19 cellular contexts compared by ENCODE assay signal in the genomic region with DNA sequence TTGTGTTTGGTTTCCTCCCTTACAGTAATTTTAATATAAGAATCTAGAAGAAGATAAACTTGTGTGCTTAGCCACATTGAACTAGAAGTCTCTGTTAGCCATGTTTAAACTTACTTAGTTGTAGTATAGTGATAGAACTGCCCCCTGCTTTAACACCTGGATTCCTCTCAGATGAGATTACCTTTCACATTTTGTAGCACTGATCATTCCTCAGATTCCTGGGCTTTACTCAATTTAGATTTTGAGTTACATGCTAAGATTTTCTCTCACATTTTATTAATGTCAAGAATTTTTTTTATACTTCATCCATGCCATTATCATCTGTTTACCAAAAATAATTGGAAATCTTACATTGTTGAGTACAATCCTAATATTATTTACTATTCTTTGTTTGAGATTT.
DNase-seq lines count a peak whose midpoint lies in the region; ATAC-seq and TF ChIP-seq lines count a peak whose summit lies in the region.
"Had no signal": no experiment of that assay in that cellular context is flagged by ENCODE, and none has a peak within 500 bp of the region (broad histone marks: within the 10 kb centered on the region; RNA-seq: fewer than 3 reads in every experiment).

No MANE protein-coding gene starts in this region.

- peaks cover 21% of the 10 kb centered on the region for H3K79me2 ChIP-seq in GM23338 (replicated peaks; ENCODE audit: insufficient read depth)

- peaks cover 42% of the 10 kb centered on the region for H3K36me3 Mint-ChIP-seq in activated CD4-positive, alpha-beta memory T cell treated with anti-CD3 and anti-CD28 coated beads for 36 hours
- H3K36me3 Mint-ChIP-seq in activated CD4-positive, alpha-beta memory T cell treated with anti-CD3 and anti-CD28 coated beads, Interleukin-2, amount 10 ng/mL, durations not matched to agents 7 days and 5 days (ENCODE audit: low read depth), result peaks cover 64% of the 10 kb centered on the region
- H3K36me3 Mint-ChIP-seq in GM23338 (ENCODE audit: low read depth) (peaks cover 37% of the 10 kb centered on the region), endodermal cell (ENCODE audit: low read depth) (peaks cover 64% of the 10 kb centered on the region)
- peaks cover 11% of the 10 kb centered on the region for H3K36me3 Mint-ChIP-seq in natural killer cell treated with Interleukin-12 subunit alpha and Interleukin-12 subunit beta and Interleukin-15 and Interleukin-18, amount 100 ng/mL, for 72 hours

- H3K27me3 Mint-ChIP-seq in activated CD4-positive, alpha-beta memory T cell treated with anti-CD3 and anti-CD28 coated beads for 36 hours, result no peaks in the 10 kb centered on the region
- H3K27me3 Mint-ChIP-seq in activated CD4-positive, alpha-beta memory T cell treated with anti-CD3 and anti-CD28 coated beads, Interleukin-2, amount 10 ng/mL, durations not matched to agents 7 days and 5 days, result no peaks in the 10 kb centered on the region
- peaks cover 2% of the 10 kb centered on the region for H3K27me3 Mint-ChIP-seq in GM23338 (ENCODE audit: insufficient read depth, low read depth, poor library complexity)
- H3K27me3 Mint-ChIP-seq in endodermal cell (ENCODE audit: insufficient read depth), result no peaks in the 10 kb centered on the region
- no peaks in the 10 kb centered on the region for H3K27me3 Mint-ChIP-seq in natural killer cell treated with Interleukin-12 subunit alpha and Interleukin-12 subunit beta and Interleukin-15 and Interleukin-18, amount 100 ng/mL, for 72 hours
- H3K27me3 Mint-ChIP-seq: CD4-positive, alpha-beta memory T cell had no signal

- intact Hi-C loops in activated CD4-positive, alpha-beta memory T cell treated with anti-CD3 and anti-CD28 coated beads for 36 hours (cut with micrococcal nuclease), result no loop called here

- no peak overlapping the region for H3K4me3 ChIP-seq in GM23338
- H3K4me3 ChIP-seq in endodermal cell (ENCODE audit: low read length), result no peak overlapping the region
- H3K4me3 ChIP-seq: MG63, ovary, SJSA1, upper lobe of left lung had no signal

- POLR2A ChIA-PET in activated CD4-positive, alpha-beta memory T cell treated with anti-CD3 and anti-CD28 coated beads for 36 hours (lab: Charles Lee), result no interaction called here
- POLR2A ChIA-PET in activated CD4-positive, alpha-beta memory T cell treated with anti-CD3 and anti-CD28 coated beads, Interleukin-2, amount 10 ng/mL, durations not matched to agents 7 days and 5 days (lab: Charles Lee), result interaction anchor here (0.6 kb wide), 1 partner anchor 318 kb away, joined by 3 read pairs; no protein-coding TSS in a partner anchor

- TF ChIP-seq CTCF in GM23338 (conservative IDR thresholded peaks at IDR 0.05; ENCODE audit: low read depth in 2 of 2), result no peak
- TF ChIP-seq CTCF in endodermal cell (conservative IDR thresholded peaks at IDR 0.05), result no peak

- H3K4me3 Mint-ChIP-seq in activated CD4-positive, alpha-beta memory T cell treated with anti-CD3 and anti-CD28 coated beads for 36 hours, result no peak overlapping the region
- no peak overlapping the region for H3K4me3 Mint-ChIP-seq in activated CD4-positive, alpha-beta memory T cell treated with anti-CD3 and anti-CD28 coated beads, Interleukin-2, amount 10 ng/mL, durations not matched to agents 7 days and 5 days
- H3K4me3 Mint-ChIP-seq in GM23338 (no peak overlapping the region), endodermal cell (no peak overlapping the region)
- no peak overlapping the region for H3K4me3 Mint-ChIP-seq in natural killer cell treated with Interleukin-12 subunit alpha and Interleukin-12 subunit beta and Interleukin-15 and Interleukin-18, amount 100 ng/mL, for 72 hours
- H3K4me3 Mint-ChIP-seq: CD4-positive, alpha-beta memory T cell; stimulated activated effector memory CD8-positive, alpha-beta T cell treated with anti-CD3 and anti-CD28 coated beads, Interleukin-12 subunit alpha, Interleukin-12 subunit beta, amount 100 ng/mL, for 72 hours had no signal

- peaks cover 14% of the 10 kb centered on the region for H3K9me3 ChIP-seq in endodermal cell (ENCODE audit: control insufficient read depth, low read length)
- H3K9me3 ChIP-seq: MG63, ovary, SJSA1, upper lobe of left lung had no signal

- CTCF ChIA-PET in activated CD4-positive, alpha-beta memory T cell treated with anti-CD3 and anti-CD28 coated beads for 36 hours (lab: Charles Lee), result no interaction called here
- CTCF ChIA-PET in activated CD4-positive, alpha-beta memory T cell treated with anti-CD3 and anti-CD28 coated beads, Interleukin-2, amount 10 ng/mL, durations not matched to agents 7 days and 5 days (lab: Charles Lee), result no interaction called here

- no peaks in the 10 kb centered on the region for H3K9me2 ChIP-seq in GM23338 (ENCODE audit: insufficient read depth)

- H3K9ac ChIP-seq in endodermal cell (ENCODE audit: extremely low read depth, low read length, poor library complexity, severe bottlenecking), result no peak overlapping the region
- H3K9ac ChIP-seq: KMS-11 had no signal

- peaks cover 30% of the 10 kb centered on the region for H3K4me1 Mint-ChIP-seq in activated CD4-positive, alpha-beta memory T cell treated with anti-CD3 and anti-CD28 coated beads for 36 hours (ENCODE audit: low read depth)
- peaks cover 26% of the 10 kb centered on the region for H3K4me1 Mint-ChIP-seq in activated CD4-positive, alpha-beta memory T cell treated with anti-CD3 and anti-CD28 coated beads, Interleukin-2, amount 10 ng/mL, durations not matched to agents 7 days and 5 days
- peaks cover 3% of the 10 kb centered on the region; the same call in 1 of the 3 replicates for H3K4me1 Mint-ChIP-seq in GM23338
- peaks cover 8% of the 10 kb centered on the region for H3K4me1 Mint-ChIP-seq in endodermal cell
- H3K4me1 Mint-ChIP-seq in natural killer cell treated with Interleukin-12 subunit alpha and Interleukin-12 subunit beta and Interleukin-15 and Interleukin-18, amount 100 ng/mL, for 72 hours (ENCODE audit: low read depth in 2 of 2), result peaks cover 17 to 28% of the 10 kb centered on the region in 2 donors

- H2AFZ ChIP-seq in GM23338, result no peak overlapping the region

- no peaks in the 10 kb centered on the region; the same call in none of the 2 replicates for H4K20me1 ChIP-seq in GM23338 (replicated peaks; ENCODE audit: insufficient read depth)

- H3K27ac Mint-ChIP-seq in activated CD4-positive, alpha-beta memory T cell treated with anti-CD3 and anti-CD28 coated beads for 36 hours, result peak overlapping the region; percentile 40
- no peak overlapping the region for H3K27ac Mint-ChIP-seq in activated CD4-positive, alpha-beta memory T cell treated with anti-CD3 and anti-CD28 coated beads, Interleukin-2, amount 10 ng/mL, durations not matched to agents 7 days and 5 days
- H3K27ac Mint-ChIP-seq in GM23338 (no peak overlapping the region), endodermal cell (peak overlapping the region; percentile 42)
- H3K27ac Mint-ChIP-seq in natural killer cell treated with Interleukin-12 subunit alpha and Interleukin-12 subunit beta and Interleukin-15 and Interleukin-18, amount 100 ng/mL, for 72 hours, result peak overlapping the region; percentile 75 to 93

- ATAC-seq in GM23338, result peak; percentile 32; the same call in 2 of the 3 replicates
- no peak for ATAC-seq in natural killer cell treated with Interleukin-12 subunit alpha and Interleukin-12 subunit beta and Interleukin-15 and Interleukin-18, amount 100 ng/mL, for 72 hours

- H3K4me1 ChIP-seq in GM23338 (ENCODE audit: insufficient read depth) (no peaks in the 10 kb centered on the region), endodermal cell (ENCODE audit: control insufficient read depth, insufficient read depth, low read length) (no peaks in the 10 kb centered on the region)
- H3K4me1 ChIP-seq: SJSA1 had no signal

- no peaks in the 10 kb centered on the region for H3F3A ChIP-seq in GM23338 (replicated peaks; ENCODE audit: low read depth)

- H3K27ac ChIP-seq in GM23338 (ENCODE audit: low read depth) (no peak overlapping the region), endodermal cell (ENCODE audit: low read depth, low read length) (no peak overlapping the region)
- H3K27ac ChIP-seq: KMS-11, ovary, SJSA1, upper lobe of left lung had no signal

- H3K4me2 ChIP-seq in GM23338, result no peak overlapping the region
- H3K4me2 ChIP-seq: KMS-11 had no signal

- DNase-seq in activated CD4-positive, alpha-beta memory T cell treated with anti-CD3 and anti-CD28 coated beads for 36 hours, result no peak
- DNase-seq in activated CD4-positive, alpha-beta memory T cell treated with anti-CD3 and anti-CD28 coated beads, Interleukin-2, amount 10 ng/mL, durations not matched to agents 7 days and 5 days, result no peak
- DNase-seq in GM23338 (ENCODE audit: low spot score) (peak; percentile 23), endodermal cell (no peak), amygdala (lab: John Stamatoyannopoulos, UW) (no peak), ecto neural progenitor cell (ENCODE audit: low spot score) (no peak)
- DNase-seq in natural killer cell treated with Interleukin-12 subunit alpha and Interleukin-12 subunit beta and Interleukin-15 and Interleukin-18, amount 100 ng/mL, for 72 hours (ENCODE audit: low spot score), result no peak
- no peak for DNase-seq in activated effector memory CD4-positive, alpha-beta T cell treated with anti-CD3 and anti-CD28 coated beads, Interleukin-2, amount 50 U/mL, for 16 hours
- DNase-seq: CD4-positive, alpha-beta memory T cell; MG63; NCI-H1105 treated with DMSO at 0.1 percent for 48 hours; NCI-H187 treated with DMSO at 0.1 percent for 48 hours; NCI-H2171; ovary; RPMI8226; upper lobe of left lung had no signal

- H3K27me3 ChIP-seq in GM23338 (ENCODE audit: insufficient read depth) (no peaks in the 10 kb centered on the region), endodermal cell (ENCODE audit: control insufficient read depth, insufficient read depth, low read length, poor library complexity, severe bottlenecking) (no peaks in the 10 kb centered on the region)
- H3K27me3 ChIP-seq: MG63, ovary, SJSA1, upper lobe of left lung had no signal

- H3K9me3 Mint-ChIP-seq in activated CD4-positive, alpha-beta memory T cell treated with anti-CD3 and anti-CD28 coated beads for 36 hours, result no peaks in the 10 kb centered on the region
- no peaks in the 10 kb centered on the region for H3K9me3 Mint-ChIP-seq in activated CD4-positive, alpha-beta memory T cell treated with anti-CD3 and anti-CD28 coated beads, Interleukin-2, amount 10 ng/mL, durations not matched to agents 7 days and 5 days
- H3K9me3 Mint-ChIP-seq in GM23338, result no peaks in the 10 kb centered on the region
- no peaks in the 10 kb centered on the region for H3K9me3 Mint-ChIP-seq in endodermal cell
- H3K9me3 Mint-ChIP-seq in natural killer cell treated with Interleukin-12 subunit alpha and Interleukin-12 subunit beta and Interleukin-15 and Interleukin-18, amount 100 ng/mL, for 72 hours, result no peaks in the 10 kb centered on the region
- H3K9me3 Mint-ChIP-seq: CD4-positive, alpha-beta memory T cell; stimulated activated effector memory CD8-positive, alpha-beta T cell treated with anti-CD3 and anti-CD28 coated beads, Interleukin-12 subunit alpha, Interleukin-12 subunit beta, amount 100 ng/mL, for 72 hours had no signal

- H3K36me3 ChIP-seq in GM23338 (ENCODE audit: insufficient read depth), result peaks cover 29% of the 10 kb centered on the region
- peaks cover 61% of the 10 kb centered on the region for H3K36me3 ChIP-seq in endodermal cell (ENCODE audit: control insufficient read depth, insufficient read depth, low read length)
- H3K36me3 ChIP-seq: ovary had no signal

TF ChIP-seq in GM23338, 12 proteins besides CTCF, POLR2A, EP300 and RAD21 (continues in another document):
- no peak for TF ChIP-seq STAT1 (IDR thresholded peaks at IDR 0.05; ENCODE audit: unreplicated experiment)
- TF ChIP-seq NANOG (IDR thresholded peaks at IDR 0.05; ENCODE audit: borderline replicate concordance), result no peak

Comparison
In these comparisons a context has a peak if more than half of its experiments do, and no peak if none do; other contexts are left out.
1. H3K27ac Mint-ChIP-seq: peak in activated CD4-positive, alpha-beta memory T cell treated with anti-CD3 and anti-CD28 coated beads for 36 hours (single experiment), endodermal cell (single experiment) and natural killer cell treated with Interleukin-12 subunit alpha and Interleukin-12 subunit beta and Interleukin-15 and Interleukin-18, amount 100 ng/mL, for 72 hours (2 of 2); none in activated CD4-positive, alpha-beta memory T cell treated with anti-CD3 and anti-CD28 coated beads, Interleukin-2, amount 10 ng/mL, durations not matched to agents 7 days and 5 days (single experiment) and GM23338 (single experiment).